In the genomic region with DNA sequence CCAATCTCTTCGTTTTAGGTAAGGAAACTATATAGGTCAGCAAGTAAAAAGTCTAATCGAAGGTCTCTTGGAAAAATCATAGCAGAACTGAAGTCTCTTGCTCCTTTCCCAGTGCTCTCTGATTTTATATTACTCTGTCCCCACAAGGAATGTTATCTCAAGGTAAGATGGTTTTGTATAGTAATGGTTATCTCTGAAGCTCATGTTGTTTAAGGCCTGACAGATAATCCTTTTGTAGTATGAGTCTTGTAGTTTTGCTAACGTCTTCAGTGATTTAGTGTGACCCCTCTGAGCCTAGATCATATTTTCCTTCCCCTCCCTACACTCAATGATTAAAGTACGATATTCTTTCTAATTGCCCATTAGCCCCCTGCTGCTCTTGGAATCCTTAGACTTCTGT, we compare ENCODE assay signal across 31 cellular contexts. TPM values are rescaled to one million over a fixed set of nuclear protein-coding genes. Genes with fewer than 3 reads are reported as not detected.
DNase-seq lines count a peak whose midpoint lies in the region; ATAC-seq and TF ChIP-seq lines count a peak whose summit lies in the region.
"Had no signal": no experiment of that assay in that cellular context is flagged by ENCODE, and none has a peak within 500 bp of the region (broad histone marks: within the 10 kb centered on the region; RNA-seq: fewer than 3 reads in every experiment).

No MANE protein-coding gene starts in this region.

- no peaks in the 10 kb centered on the region for H3K9me3 ChIP-seq in neural progenitor cell (ENCODE audit: low read depth)
- H3K9me3 ChIP-seq in testis: no peaks in the 10 kb centered on the region
- H3K9me3 ChIP-seq: pancreas, SK-N-SH had no signal

- no peaks in the 10 kb centered on the region for H3F3A ChIP-seq in neural progenitor cell (ENCODE audit: low read depth)

- no peaks in the 10 kb centered on the region for H3K79me2 ChIP-seq in neural progenitor cell (ENCODE audit: low read depth)

- no peaks in the 10 kb centered on the region for H3K9me3 Mint-ChIP-seq in activated T-cell treated with anti-CD3 and anti-CD28 coated beads, Interleukin-2, amount 50 U/mL, for 72 hours
- H3K9me3 Mint-ChIP-seq in neural progenitor cell: no peaks in the 10 kb centered on the region
- H3K9me3 Mint-ChIP-seq: activated naive CD4-positive, alpha-beta T cell treated with anti-CD3 and anti-CD28 coated beads, Interleukin-2, amount 50 U/mL, for 24 hours; T-helper 1 cell treated with Interleukin-12 subunit alpha and Interleukin-12 subunit beta and Interleukin-4 antibody, amounts not matched to agents 30 μg/mL and 1 μg/mL, for 36 hours had no signal

- DNase-seq in activated T-cell treated with anti-CD3 and anti-CD28 coated beads, Interleukin-2, amount 50 U/mL, for 72 hours: no peak
- no peak for DNase-seq in activated T-cell treated with anti-CD3 and anti-CD28 coated beads, Interleukin-2, amount 50 U/mL, for 1 hour
- DNase-seq in dorsolateral prefrontal cortex (no peak), neural progenitor cell (ENCODE audit: low spot score) (peak; percentile 21), testis (no peak), GM19238 (ENCODE audit: insufficient read length, low spot score) (no peak), SKM-1 (lab: John Stamatoyannopoulos, UW; ENCODE audit: unreplicated experiment) (no peak), inferior parietal cortex (ENCODE audit: extremely low spot score) (no peak)
- DNase-seq: activated CD4-positive, CD25-positive, alpha-beta regulatory T cell treated with anti-CD3 and anti-CD28 coated beads, Interleukin-2, amount 50 U/mL, for 72 hours; aorta; cortex of kidney; DMS79 treated with DMSO at 0.1 percent for 48 hours; GDM1; mammary epithelial cell; MV-4-11; NCI-H1436 treated with DMSO at 0.1 percent for 48 hours; NCI-H226; NCI-H526 treated with DMSO at 0.1 percent for 48 hours; pancreas; PC-3; SK-N-SH; stimulated activated CD4-positive, alpha-beta T cell treated with anti-CD3 and anti-CD28 coated beads, Interleukin-12 subunit alpha, Interleukin-12 subunit beta, amount 100 ng/mL, for 4 hours; stimulated activated CD4-positive, alpha-beta T cell treated with anti-CD3 and anti-CD28 coated beads, Interleukin-4, amount 100 ng/mL, for 24 hours; substantia nigra had no signal

- no peak overlapping the region for H3K4me2 ChIP-seq in neural progenitor cell
- H3K4me2 ChIP-seq: BLaER1 treated with 17β-estradiol and CSF1 and Interleukin-3, amounts not matched to agents 10 nM and 100 nM; SK-N-SH had no signal

- H3K9ac ChIP-seq in neural progenitor cell: no peak overlapping the region
- H3K9ac ChIP-seq: BLaER1 treated with 17β-estradiol and CSF1 and Interleukin-3, amounts not matched to agents 10 nM and 100 nM; SK-N-SH had no signal

- H3K36me3 ChIP-seq in neural progenitor cell: no peaks in the 10 kb centered on the region
- H3K36me3 ChIP-seq in testis (ENCODE audit: low read depth, missing control alignments): no peaks in the 10 kb centered on the region
- H3K36me3 ChIP-seq: cardiac muscle cell, pancreas had no signal

- H3K4me3 ChIP-seq in dorsolateral prefrontal cortex (no peak overlapping the region), neural progenitor cell (no peak overlapping the region), testis (no peak overlapping the region)
- H3K4me3 ChIP-seq: BLaER1 treated with 17β-estradiol and CSF1 and Interleukin-3, amounts not matched to agents 10 nM and 100 nM; cardiac muscle cell; hepatocyte; pancreas had no signal

- intact Hi-C loops in dorsolateral prefrontal cortex (cut with DNase I): no loop called here
- intact Hi-C loops in testis (cut with DNase I; ENCODE audit: low total_unique reads): no loop called here

- no peaks in the 10 kb centered on the region for H3K4me1 Mint-ChIP-seq in activated T-cell treated with anti-CD3 and anti-CD28 coated beads, Interleukin-2, amount 50 U/mL, for 72 hours (ENCODE audit: low read depth)
- H3K4me1 Mint-ChIP-seq in neural progenitor cell: peaks cover 12% of the 10 kb centered on the region

- H2AFZ ChIP-seq in neural progenitor cell (replicated peaks): no peak overlapping the region
- H2AFZ ChIP-seq: hepatocyte had no signal

- TF ChIP-seq CTCF in dorsolateral prefrontal cortex (IDR thresholded peaks at IDR 0.05 in 54 of 56, conservative IDR thresholded peaks at IDR 0.05 in 2 of 56; ENCODE audit: low read depth in 1 of 56, partially characterized antibody in 56 of 56) (no peak), neural progenitor cell (IDR thresholded peaks at IDR 0.05) (no peak), testis (IDR thresholded peaks at IDR 0.05) (no peak)

- no peaks in the 10 kb centered on the region for H3K27me3 Mint-ChIP-seq in activated T-cell treated with anti-CD3 and anti-CD28 coated beads, Interleukin-2, amount 50 U/mL, for 72 hours (ENCODE audit: low read depth)
- peaks cover 2% of the 10 kb centered on the region for H3K27me3 Mint-ChIP-seq in neural progenitor cell (ENCODE audit: insufficient read depth, low read depth)
- H3K27me3 Mint-ChIP-seq: activated naive CD4-positive, alpha-beta T cell treated with anti-CD3 and anti-CD28 coated beads, Interleukin-2, amount 50 U/mL, for 24 hours had no signal

- H3K27ac Mint-ChIP-seq in activated T-cell treated with anti-CD3 and anti-CD28 coated beads, Interleukin-2, amount 50 U/mL, for 72 hours: peak overlapping the region; percentile 55
- H3K27ac Mint-ChIP-seq in neural progenitor cell: no peak overlapping the region
- H3K27ac Mint-ChIP-seq: T-helper 1 cell treated with Interleukin-12 subunit alpha and Interleukin-12 subunit beta and Interleukin-4 antibody, amounts not matched to agents 30 μg/mL and 1 μg/mL, for 36 hours had no signal

- H3K36me3 Mint-ChIP-seq in activated T-cell treated with anti-CD3 and anti-CD28 coated beads, Interleukin-2, amount 50 U/mL, for 72 hours (ENCODE audit: insufficient read depth in 2 of 2): peaks cover 1 to 11% of the 10 kb centered on the region in 2 donors
- H3K36me3 Mint-ChIP-seq in neural progenitor cell: peaks cover 8% of the 10 kb centered on the region

- H3K4me3 Mint-ChIP-seq in activated T-cell treated with anti-CD3 and anti-CD28 coated beads, Interleukin-2, amount 50 U/mL, for 72 hours: no peak overlapping the region
- H3K4me3 Mint-ChIP-seq in neural progenitor cell: no peak overlapping the region
- H3K4me3 Mint-ChIP-seq: activated naive CD4-positive, alpha-beta T cell treated with anti-CD3 and anti-CD28 coated beads, Interleukin-2, amount 50 U/mL, for 24 hours; T-helper 1 cell treated with Interleukin-12 subunit alpha and Interleukin-12 subunit beta and Interleukin-4 antibody, amounts not matched to agents 30 μg/mL and 1 μg/mL, for 36 hours had no signal

- peaks cover 3% of the 10 kb centered on the region for H4K20me1 ChIP-seq in neural progenitor cell (ENCODE audit: low read depth)

- H3K4me1 ChIP-seq in neural progenitor cell (peaks cover 15% of the 10 kb centered on the region), testis (peaks cover 4% of the 10 kb centered on the region)
- H3K4me1 ChIP-seq: BLaER1 treated with 17β-estradiol and CSF1 and Interleukin-3, amounts not matched to agents 10 nM and 100 nM had no signal

- 55 to 65% methylated on average over 4 of the region's 4 CpGs for WGBS in testis, 2 donors

- no peak for ATAC-seq in activated T-cell treated with anti-CD3 and anti-CD28 coated beads, Interleukin-2, amount 50 U/mL, for 72 hours (replicated peaks in 1 of 2)
- ATAC-seq: sciatic nerve had no signal

- TF ChIP-seq POLR2A in testis (IDR thresholded peaks at IDR 0.05): no peak

- peak overlapping the region in 39 of 59 donors; percentile 1 to 80 (median 41) for H3K27ac ChIP-seq in dorsolateral prefrontal cortex
- H3K27ac ChIP-seq in neural progenitor cell: no peak overlapping the region
- peak overlapping the region; percentile 9 to 69 for H3K27ac ChIP-seq in testis
- H3K27ac ChIP-seq: 22Rv1; BLaER1 treated with 17β-estradiol and CSF1 and Interleukin-3, amounts not matched to agents 10 nM and 100 nM; cardiac muscle cell; hepatocyte had no signal

- H3K27me3 ChIP-seq in dorsolateral prefrontal cortex (no peaks in the 10 kb centered on the region), neural progenitor cell (no peaks in the 10 kb centered on the region), testis (no peaks in the 10 kb centered on the region)
- H3K27me3 ChIP-seq: BLaER1 treated with 17β-estradiol and CSF1 and Interleukin-3, amounts not matched to agents 10 nM and 100 nM; cardiac muscle cell; hepatocyte; pancreas had no signal

RNA-seq across cellular contexts. Expression of a gene that starts 52.0 kb away (rescaled TPM):
- total RNA-seq in activated T-cell treated with anti-CD3 and anti-CD28 coated beads, Interleukin-2, amount 50 U/mL, for 72 hours: 10 to 100 TPM; 28.0 to 30.4 TPM
- total RNA-seq in dorsolateral prefrontal cortex: 10 to 100 TPM; 23.5 to 69.8 (median 45.5) TPM
- 15.5 and 25.6 TPM in 2 replicates for total RNA-seq in neural progenitor cell (ENCODE audit: low replicate concordance)
- total RNA-seq in testis: 10 to 100 TPM; 56.7 to 61.6 TPM
- polyA plus RNA-seq in testis (ENCODE audit: insufficient read depth, low read depth, low replicate concordance): 26.6 TPM

RNA-seq across cellular contexts. Expression of a gene that starts 52.2 kb away (rescaled TPM):
- 10 to 100 TPM; 13.5 to 15.0 TPM for total RNA-seq in activated T-cell treated with anti-CD3 and anti-CD28 coated beads, Interleukin-2, amount 50 U/mL, for 72 hours
- total RNA-seq in dorsolateral prefrontal cortex: 10 to 100 TPM in 2 of 120 experiments, 1 to 10 TPM in 118; 3.5 to 11.0 (median 7.7) TPM
- 16.4 and 21.1 TPM in 2 replicates for total RNA-seq in neural progenitor cell (ENCODE audit: low replicate concordance)
- 10 to 100 TPM; 19.8 to 20.0 TPM for total RNA-seq in testis
- 15.7 TPM for polyA plus RNA-seq in testis (ENCODE audit: insufficient read depth, low read depth, low replicate concordance)
